ENCODE assay signal across 22 cellular contexts in genomic region chr7:113179313-113179712, GRCh38.
DNase-seq lines count a peak whose midpoint lies in the region; ATAC-seq, FAIRE-seq and TF ChIP-seq lines count a peak whose summit lies in the region.
"Had no signal": no experiment of that assay in that cellular context is flagged by ENCODE, and none has a peak within 500 bp of the region (broad histone marks: within the 10 kb centered on the region; RNA-seq: fewer than 3 reads in every experiment).

No MANE protein-coding gene starts in this region.

- no peaks in the 10 kb centered on the region for H3K27me3 ChIP-seq in bronchial epithelial cell (ENCODE audit: control insufficient read depth, insufficient read depth, low read length)
- H3K27me3 ChIP-seq: BLaER1 treated with 17β-estradiol and CSF1 and Interleukin-3, amounts not matched to agents 10 nM and 100 nM; SJSA1 had no signal

- peak; percentile 25 for DNase-seq in AG10803 (ENCODE audit: low read depth)
- DNase-seq in HPDE6-E6E7 (ENCODE audit: extremely low spot score): peak; percentile 6
- peak; percentile 16 for DNase-seq in bronchial epithelial cell (ENCODE audit: low read depth)
- DNase-seq in kidney tubule cell (ENCODE audit: low spot score): peak; percentile 9
- DNase-seq in GM19239 (ENCODE audit: insufficient read length, low spot score): no peak
- no peak for DNase-seq in activated CD4-positive, alpha-beta T cell treated with anti-CD3 and anti-CD28 coated beads, Interleukin-2, amount 50 U/mL, for 1 hour
- no peak for DNase-seq in NCI-H146 (lab: John Stamatoyannopoulos, UW)
- DNase-seq: activated CD4-positive, alpha-beta T cell treated with anti-CD3 and anti-CD28 coated beads for 48 hours; activated naive CD4-positive, alpha-beta T cell treated with anti-CD3 and anti-CD28 coated beads, Interleukin-2, amount 10 ng/mL, durations not matched to agents 7 days and 5 days; head of caudate nucleus; naive thymus-derived CD8-positive, alpha-beta T cell; NCI-H1436 treated with DMSO at 0.1 percent for 48 hours; NCI-H524; occipital lobe; T-helper 17 cell had no signal

- TF ChIP-seq CTCF in AG10803 (conservative IDR thresholded peaks at IDR 0.05; ENCODE audit: low read length): no peak
- no peak for TF ChIP-seq CTCF in bronchial epithelial cell (IDR thresholded peaks at IDR 0.05; ENCODE audit: insufficient read depth, low read length, severe bottlenecking)

- H3K36me3 ChIP-seq in bronchial epithelial cell (ENCODE audit: control insufficient read depth, insufficient read depth, low read length): no peaks in the 10 kb centered on the region
- H3K36me3 ChIP-seq: BLaER1 treated with 17β-estradiol and CSF1 and Interleukin-3, amounts not matched to agents 10 nM and 100 nM; SJSA1 had no signal

- H3K4me3 ChIP-seq in AG10803 (ENCODE audit: low read length): no peak overlapping the region
- no peak overlapping the region for H3K4me3 ChIP-seq in bronchial epithelial cell (ENCODE audit: low read depth, low read length)
- H3K4me3 ChIP-seq: A549; BLaER1 treated with 17β-estradiol and CSF1 and Interleukin-3, amounts not matched to agents 10 nM and 100 nM; GM23338; SJSA1 had no signal

- no peak for FAIRE-seq in bronchial epithelial cell (lab: Jason Lieb, UNC)
- FAIRE-seq in GM19239 (lab: Jason Lieb, UNC): no peak
- FAIRE-seq: A549, endometrium, RCC 7860 had no signal

- no peak for ATAC-seq in GM21515 (IDR thresholded peaks at IDR 0.05; ENCODE audit: unreplicated experiment)
- ATAC-seq: A549; GM23338; naive thymus-derived CD8-positive, alpha-beta T cell; T-helper 17 cell had no signal

Comparison
In these comparisons a context has a peak if more than half of its experiments do, and no peak if none do; other contexts are left out.
1. DNase-seq: peak in AG10803 (single experiment), HPDE6-E6E7 (single experiment), bronchial epithelial cell (single experiment) and kidney tubule cell (single experiment); none in GM19239 (single experiment), activated CD4-positive, alpha-beta T cell treated with anti-CD3 and anti-CD28 coated beads, Interleukin-2, amount 50 U/mL, for 1 hour (single experiment) and NCI-H146 (single experiment).